Comparison of ENCODE assay signal across 10 cellular contexts in genomic region chr11:129023968-129024676, GRCh38.
A peak's percentile ranks its signal among the peaks of the same experiment; 100 is the strongest.
DNase-seq lines count a peak whose midpoint lies in the region; ATAC-seq, FAIRE-seq and TF ChIP-seq lines count a peak whose summit lies in the region.
"Had no signal": no experiment of that assay in that cellular context is flagged by ENCODE, and none has a peak within 500 bp of the region (broad histone marks: within the 10 kb centered on the region; RNA-seq: fewer than 3 reads in every experiment).

No MANE protein-coding gene starts in this region.

- peak in 1 of 2 experiments; percentile 5; a peak in 1 of 4 replicates for TF ChIP-seq RAD21 in H1 (IDR thresholded peaks at IDR 0.05 in 1 of 2, conservative IDR thresholded peaks at IDR 0.05 in 1 of 2; ENCODE audit: low read depth in 2 of 2, low read length in 2 of 2)

- no peaks in the 10 kb centered on the region for H3F3A ChIP-seq in GM23338 (replicated peaks; ENCODE audit: low read depth)

- H3K79me2 ChIP-seq in GM23338 (replicated peaks; ENCODE audit: insufficient read depth) = no peaks in the 10 kb centered on the region
- no peaks in the 10 kb centered on the region for H3K79me2 ChIP-seq in H1 (ENCODE audit: control insufficient read depth in 1 of 2, insufficient read depth in 2 of 2, low read length in 2 of 2)

- H4K20me1 ChIP-seq in GM23338 (replicated peaks; ENCODE audit: insufficient read depth) (no peaks in the 10 kb centered on the region), H1 (replicated peaks in 1 of 2; ENCODE audit: control insufficient read depth in 1 of 2, insufficient read depth in 2 of 2, low read length in 2 of 2) (no peaks in the 10 kb centered on the region)

- no peak for TF ChIP-seq EP300 in H1 (IDR thresholded peaks at IDR 0.05; ENCODE audit: borderline replicate concordance in 1 of 2, low read depth in 2 of 2, low read length in 2 of 2)

- POLR2A ChIA-PET in H1 (lab: Charles Lee; ENCODE audit: partially characterized antibody) = no interaction called here

- H2BK120ac ChIP-seq in H1 (replicated peaks; ENCODE audit: low read depth, low read length) = no peak overlapping the region

- no peak overlapping the region for H2BK5ac ChIP-seq in H1 (ENCODE audit: low read depth, low read length)

- no peak overlapping the region for H3K14ac ChIP-seq in H1 (ENCODE audit: insufficient read length)

- no peaks in the 10 kb centered on the region for H3K9me3 ChIP-seq in H1 (ENCODE audit: insufficient read depth in 2 of 2, low read depth in 1 of 2, low read length in 1 of 2)

- H3K27ac ChIP-seq in GM23338 (ENCODE audit: low read depth) (no peak overlapping the region), H1 (ENCODE audit: low read depth, low read length) (peak overlapping the region; percentile 38; the same call in 1 of the 2 replicates)

- no peak overlapping the region for H3K9ac ChIP-seq in H1 (replicated peaks in 1 of 4; ENCODE audit: extremely low read depth in 1 of 4, low read depth in 3 of 4, low read length in 3 of 4)

- H3K23ac ChIP-seq in H1 (ENCODE audit: insufficient read length) = no peak overlapping the region

- H3K9me3 Mint-ChIP-seq in GM23338 = no peaks in the 10 kb centered on the region

- no peak for TF ChIP-seq CTCF in GM23338 (conservative IDR thresholded peaks at IDR 0.05; ENCODE audit: low read depth in 2 of 2)
- TF ChIP-seq CTCF in H1 (IDR thresholded peaks at IDR 0.05; ENCODE audit: control extremely low read depth in 1 of 3, insufficient read depth in 1 of 3, low read depth in 1 of 3, low read length in 3 of 3) = no peak

- DNase-seq in GM23338 (ENCODE audit: low spot score) = peak; percentile 77
- DNase-seq in NCI-H510A (lab: John Stamatoyannopoulos, UW) = peak; percentile 80
- peak; percentile 17 to 55 for DNase-seq in H1 (ENCODE audit: low read depth in 1 of 2, low spot score in 2 of 2)
- DNase-seq in occipital lobe (lab: John Stamatoyannopoulos, UW) = peak; percentile 48
- no peak for DNase-seq in NCI-H1694 (lab: John Stamatoyannopoulos, UW)
- no peak for DNase-seq in SK-N-DZ (ENCODE audit: low spot score)
- no peak for DNase-seq in NCI-H1092 (lab: John Stamatoyannopoulos, UW)
- DNase-seq in activated CD4-positive, alpha-beta T cell treated with anti-CD3 and anti-CD28 coated beads for 1 hour = no peak
- DNase-seq: activated gamma-delta T cell treated with Interleukin-2 at 50 U/mL for 16 hours; stimulated activated CD4-positive, alpha-beta T cell treated with anti-CD3 and anti-CD28 coated beads, Interleukin-4, amount 100 ng/mL, for 24 hours had no signal

- H2AK5ac ChIP-seq in H1 (ENCODE audit: low read depth, low read length) = no peak overlapping the region

- H3K79me1 ChIP-seq in H1 (ENCODE audit: low read depth, low read length) = no peaks in the 10 kb centered on the region

- no peaks in the 10 kb centered on the region for H3K36me3 ChIP-seq in GM23338 (ENCODE audit: insufficient read depth)
- H3K36me3 ChIP-seq in H1 (ENCODE audit: control insufficient read depth in 2 of 4, insufficient read depth in 4 of 4, low read length in 3 of 4) = no peaks in the 10 kb centered on the region

- H3K4me3 Mint-ChIP-seq in GM23338 = peak overlapping the region; percentile 45; the same call in 2 of the 3 replicates

- no peaks in the 10 kb centered on the region for H3K9me2 ChIP-seq in GM23338 (ENCODE audit: insufficient read depth)

- H2BK20ac ChIP-seq in H1 (ENCODE audit: low read length) = no peak overlapping the region

- H3K4me2 ChIP-seq in GM23338 (peak overlapping the region; percentile 2; the same call in 1 of the 2 replicates), H1 (ENCODE audit: insufficient read depth in 1 of 2, low read depth in 2 of 2, low read length in 2 of 2) (peak overlapping the region in 1 of 2 experiments; percentile 31; a peak in 2 of 4 replicates)

- no peak for TF ChIP-seq POLR2A in H1 (IDR thresholded peaks at IDR 0.05; ENCODE audit: control extremely low read depth in 1 of 2, low read depth in 2 of 2, low read length in 2 of 2)

- no peak overlapping the region for H3K4ac ChIP-seq in H1 (replicated peaks; ENCODE audit: insufficient read length, low read depth, low read length)

- no peaks in the 10 kb centered on the region for H3K27me3 Mint-ChIP-seq in GM23338 (ENCODE audit: insufficient read depth, low read depth, poor library complexity)

- H3K4me1 ChIP-seq in GM23338 (ENCODE audit: insufficient read depth) (peaks cover 10% of the 10 kb centered on the region), H1 (replicated peaks in 1 of 4; ENCODE audit: control insufficient read depth in 3 of 4, insufficient read depth in 4 of 4, low read length in 3 of 4) (peaks cover 0 to 3% (median 1%) of the 10 kb centered on the region in 4 experiments; a peak in 2 of 7 replicates)

- 33% methylated on average over 2 of the region's 2 CpGs; no CpG with 5 or more reads in 1 of the 2 experiments for WGBS in H1 (ENCODE audit: extremely low coverage in 1 of 2, insufficient coverage in 1 of 2, insufficient read length in 1 of 2, insufficient replicate concordance in 2 of 2, low coverage in 1 of 2, low lambda C conversion rate in 2 of 2, missing lambda C conversion rate in 1 of 2), 2 experiments

- peak; percentile 100 for ATAC-seq in GM23338

- H3K36me3 Mint-ChIP-seq in GM23338 (ENCODE audit: low read depth) = no peaks in the 10 kb centered on the region

- no peaks in the 10 kb centered on the region for H3K27me3 ChIP-seq in GM23338 (ENCODE audit: insufficient read depth)
- H3K27me3 ChIP-seq in H1 (replicated peaks in 1 of 4; ENCODE audit: control insufficient read depth in 3 of 4, extremely low read depth in 1 of 4, insufficient read depth in 3 of 4, low read length in 3 of 4) = no peaks in the 10 kb centered on the region

- no peak overlapping the region for H4K8ac ChIP-seq in H1 (ENCODE audit: extremely low read depth, insufficient read depth, low read length)

- FAIRE-seq in H1 (lab: Jason Lieb, UNC) = peak; percentile 97

- no peak overlapping the region for H2BK15ac ChIP-seq in H1 (ENCODE audit: low read length)

- H3K18ac ChIP-seq in H1 (ENCODE audit: extremely low read depth, low read length) = no peak overlapping the region

- no peak overlapping the region for H2BK12ac ChIP-seq in H1 (ENCODE audit: low read depth, low read length)

- H3K23me2 ChIP-seq in H1 (ENCODE audit: low read depth, low read length) = no peaks in the 10 kb centered on the region

- H3K27ac Mint-ChIP-seq in GM23338 = peak overlapping the region; percentile 94

- H4K91ac ChIP-seq in H1 (replicated peaks; ENCODE audit: insufficient read length, low read length) = no peak overlapping the region

- CTCF ChIA-PET in H1 (lab: Charles Lee; ENCODE audit: partially characterized antibody) = interaction anchor here (1.2 kb wide), 1 partner anchor 176 kb away, joined by 3 read pairs; no protein-coding TSS in a partner anchor

- no peak overlapping the region for H3K4me3 ChIP-seq in GM23338
- peak overlapping the region in 1 of 4 experiments; percentile 17; a peak in 1 of 8 replicates for H3K4me3 ChIP-seq in H1 (ENCODE audit: extremely low read depth in 1 of 4, insufficient read depth in 2 of 4, low read depth in 3 of 4, low read length in 4 of 4)

- no peak overlapping the region for H2AFZ ChIP-seq in GM23338
- no peak overlapping the region for H2AFZ ChIP-seq in H1 (ENCODE audit: low read length)

- no peak overlapping the region for H4K5ac ChIP-seq in H1 (ENCODE audit: insufficient read length, low read depth, low read length)

- H3K56ac ChIP-seq in H1 (replicated peaks; ENCODE audit: insufficient read length, low read depth, low read length) = no peak overlapping the region

- H3K4me1 Mint-ChIP-seq in GM23338 = peaks cover 15% of the 10 kb centered on the region

TF ChIP-seq in H1, 55 proteins besides CTCF, POLR2A, EP300 and RAD21:
- TF ChIP-seq TAF1 (IDR thresholded peaks at IDR 0.05; ENCODE audit: low read depth, low read length) = 0 out of 2 replicates have a peak, but pooled peaks have one; percentile 31
- no peak for TF ChIP-seq YY1 (IDR thresholded peaks at IDR 0.05; ENCODE audit: low read depth, low read length)
- TF ChIP-seq TBP (IDR thresholded peaks at IDR 0.05; ENCODE audit: low read depth, low read length) = peak; percentile 42; the same call in 1 of the 2 replicates
TF ChIP-seq in H1: peak in this region for 2.

Comparison
In these comparisons a context has a peak if more than half of its experiments do, and no peak if none do; other contexts are left out.
1. DNase-seq: peak in GM23338 (single experiment), NCI-H510A (single experiment), H1 (2 of 2) and occipital lobe (single experiment); none in NCI-H1694 (single experiment), SK-N-DZ (single experiment), NCI-H1092 (single experiment) and activated CD4-positive, alpha-beta T cell treated with anti-CD3 and anti-CD28 coated beads for 1 hour (single experiment).